8 cellular contexts compared by ENCODE assay signal in genomic region chr19:10718205-10719196, GRCh38. TPM values are rescaled to one million over a fixed set of nuclear protein-coding genes. Genes with fewer than 3 reads are reported as not detected.
DNase-seq lines count a peak whose midpoint lies in the region; ATAC-seq, FAIRE-seq and TF ChIP-seq lines count a peak whose summit lies in the region.

No MANE protein-coding gene starts in this region.

- TF ChIP-seq CTCF in GM13976 (IDR thresholded peaks at IDR 0.05; ENCODE audit: borderline replicate concordance, control extremely low read depth, extremely low read depth, insufficient read depth, missing control alignments) = no peak
- TF ChIP-seq CTCF in PC-3 (conservative IDR thresholded peaks at IDR 0.05; ENCODE audit: low read depth, low read length) = no peak
- TF ChIP-seq CTCF in pancreas (IDR thresholded peaks at IDR 0.05) = no peak

- CTCF ChIA-PET in PC-3 (lab: Charles Lee) = interaction anchor here (0.5 to 2.6 kb wide), 10 partner anchors 10 to 338 kb away, joined by 3 to 23 read pairs (median 7); partner anchors contain the start of genes TMED1 and TYK2

- H3K36me3 ChIP-seq in PC-3 (ENCODE audit: low read depth, low read length) (0 out of 2 replicates have a peak, but pooled peaks cover 3% of the 10 kb centered on the region), pancreas (no peaks in the 10 kb centered on the region)

- no TSS peak for BruUV-seq in PC-3 (replicated peaks; lab: Mats Ljungman, UMichigan)

- H3K4me3 ChIP-seq in PC-3 (ENCODE audit: low read length) (peak overlapping the region; percentile 81), pancreas (peak overlapping the region; percentile 68 to 100 (median 88))

- peak overlapping the region; percentile 89 for H3K9ac ChIP-seq in PC-3 (ENCODE audit: low read length)

- intact Hi-C loops in PC-3 (cut with micrococcal nuclease) (no loop called here), Right ventricle myocardium inferior (cut with DNase I) (no loop called here), pancreas (cut with DNase I) (loop anchor here in 2 of 3 donors (10.0 kb wide), 3 partner anchors 66 to 146 kb away; partner anchors contain the start of gene TMED1 (in 1 of the 2))

- DNase-seq in GM13976 (ENCODE audit: low spot score) = peak; percentile 67
- DNase-seq in PC-3 = peak; percentile 52
- DNase-seq in activated naive CD4-positive, alpha-beta T cell (lab: John Stamatoyannopoulos, UW) = peak in 3 of 4 experiments; percentile 11 to 47 (median 31)
- peak; percentile 82 for DNase-seq in Right ventricle myocardium inferior (ENCODE audit: missing footprints)
- peak; percentile 36 to 86 (median 68) for DNase-seq in pancreas
- no peak for DNase-seq in NK-92 treated with Interleukin-12 subunit alpha and Interleukin-12 subunit beta, amount 100 ng/mL, for 24 hours (lab: John Stamatoyannopoulos, UW)

- ATAC-seq in HG02610 (IDR thresholded peaks at IDR 0.05; ENCODE audit: unreplicated experiment) (peak; percentile 12), PC-3 (peak; percentile 34), Right ventricle myocardium inferior (peak; percentile 33), pancreas (peak; percentile 8 to 60 (median 28)), HG02870 (IDR thresholded peaks at IDR 0.05; ENCODE audit: unreplicated experiment) (no peak)

- POLR2A ChIA-PET in PC-3 (lab: Charles Lee; ENCODE audit: unreplicated experiment) = interaction anchor here (0.6 kb wide), 1 partner anchor 52 kb away, joined by 6 read pairs; no protein-coding TSS in a partner anchor

- H3K4me2 ChIP-seq in PC-3 (ENCODE audit: low read length) = peak overlapping the region; percentile 91

- no peak for FAIRE-seq in pancreas (lab: Jason Lieb, UNC)

- H3K9me2 ChIP-seq in PC-3 (replicated peaks; ENCODE audit: low read length) = no peaks in the 10 kb centered on the region

- peak overlapping the region; percentile 76 for H2AFZ ChIP-seq in PC-3 (ENCODE audit: low read length)

- H3K27ac ChIP-seq in PC-3 (ENCODE audit: low read length) (peak overlapping the region; percentile 32), pancreas (peak overlapping the region; percentile 81 to 90 (median 88))

- WGBS in pancreas, 2 donors = 0 to 1% methylated on average over 58 to 70 of the region's 70 CpGs

- no peaks in the 10 kb centered on the region for H3F3A ChIP-seq in PC-3 (ENCODE audit: low read length, unreplicated experiment)

- no peaks in the 10 kb centered on the region for H3K27me3 ChIP-seq in PC-3 (ENCODE audit: low read length)
- no peaks in the 10 kb centered on the region for H3K27me3 ChIP-seq in pancreas

- peaks cover 36% of the 10 kb centered on the region for H4K20me1 ChIP-seq in PC-3 (ENCODE audit: low read length)

- in situ Hi-C loops in GM13976 (cut with MboI; ENCODE audit: low sequenced_read_pairs, unreplicated experiment) = no loop called here

- H3K4me1 ChIP-seq in PC-3 (ENCODE audit: insufficient read depth, low read length) (peaks cover 15% of the 10 kb centered on the region), pancreas (peaks cover 0 to 15% (median 8%) of the 10 kb centered on the region in 3 donors)

- no peaks in the 10 kb centered on the region for H3K9me3 ChIP-seq in PC-3 (ENCODE audit: low read length)
- no peaks in the 10 kb centered on the region for H3K9me3 ChIP-seq in pancreas

- peaks cover 55% of the 10 kb centered on the region for H3K79me2 ChIP-seq in PC-3 (ENCODE audit: low read length)

RNA-seq across cellular contexts. Expression of gene DNM2, which starts 0.6 kb away (rescaled TPM):
- total RNA-seq in PC-3 (2014; rRNA removed) (150 and 211 TPM in 2 replicates), Right ventricle myocardium inferior (177 TPM), pancreas (10 to 100 TPM; 52.5 to 94.8 (median 87.9) TPM)
- polyA plus RNA-seq in pancreas = 100 to 1,000 TPM in 1 of 2 donors, 10 to 100 TPM in 1; 88.6 to 115 TPM

RNA-seq across cellular contexts. Expression of gene QTRT1, which starts 17.3 kb away (rescaled TPM):
- total RNA-seq in PC-3 (2014; rRNA removed) (72.7 and 79.7 TPM in 2 replicates), Right ventricle myocardium inferior (28.0 TPM), pancreas (10 to 100 TPM; 42.5 to 70.7 (median 56.6) TPM)
- 100 to 1,000 TPM; 410 to 432 TPM for polyA plus RNA-seq in pancreas

Comparison
In these comparisons a context has a peak if more than half of its experiments do, and no peak if none do; other contexts are left out.
1. intact Hi-C loops: an anchor here in pancreas (10.0 kb wide); none called in PC-3 and Right ventricle myocardium inferior.